ENCODE assay signal across 8 cellular contexts in the genomic region with DNA sequence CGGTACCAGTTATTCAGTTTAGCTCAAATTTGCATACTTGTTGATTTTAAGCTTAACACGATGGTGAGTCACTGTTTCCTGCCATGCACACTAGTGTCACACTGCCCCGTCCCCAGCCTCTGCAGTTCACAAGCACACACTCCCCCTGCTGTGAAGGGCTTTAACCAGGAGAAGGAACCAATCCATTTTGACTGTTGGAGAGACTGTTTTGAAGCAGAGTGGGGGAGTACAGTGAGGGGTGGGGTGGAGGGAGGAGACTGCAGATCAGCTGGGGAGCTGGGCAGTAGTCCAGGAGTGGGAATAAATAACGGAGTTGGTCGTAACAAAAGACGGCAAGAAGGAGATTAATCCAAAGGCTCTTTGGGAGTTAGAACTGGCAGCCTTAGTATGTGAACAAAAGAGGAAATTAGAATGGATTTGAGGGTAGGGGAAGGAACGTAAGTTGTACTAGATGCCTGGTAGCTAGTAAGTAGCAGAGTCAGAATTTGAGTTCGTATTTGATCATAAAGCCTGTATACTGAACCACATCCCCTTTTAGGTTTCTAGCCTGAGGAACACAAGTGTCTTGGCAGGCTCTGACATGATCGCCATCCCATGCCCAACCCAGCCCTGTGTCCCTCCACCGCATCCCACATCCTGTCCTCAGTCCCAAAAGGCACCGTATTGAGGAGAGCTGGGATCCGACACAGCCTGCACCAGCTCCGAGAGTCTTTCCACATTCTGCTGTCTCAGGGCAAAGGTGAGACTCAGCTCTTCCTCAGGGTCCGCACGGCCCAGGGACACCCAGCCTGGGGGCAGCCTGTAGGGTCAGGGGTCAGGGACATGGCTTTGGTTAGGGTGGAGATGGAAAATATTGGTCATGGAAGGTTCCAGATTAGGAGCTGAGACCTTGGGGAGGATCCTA. TPM values are rescaled to one million over a fixed set of nuclear protein-coding genes. Genes with fewer than 3 reads are reported as not detected.
DNase-seq lines count a peak whose midpoint lies in the region; ATAC-seq and TF ChIP-seq lines count a peak whose summit lies in the region.

No MANE protein-coding gene starts in this region.

- DNase-seq in A673 (ENCODE audit: low spot score) = peak; percentile 93
- no peak for DNase-seq in Panc1 (ENCODE audit: low read depth, low spot score)
- DNase-seq in activated naive CD4-positive, alpha-beta T cell treated with Interleukin-2 at 50 U/mL for 16 hours = peak; percentile 70
- peak; percentile 24 for DNase-seq in glomerular visceral epithelial cell (ENCODE audit: extremely low spot score)
- DNase-seq in posterior cingulate gyrus = peak in 7 of 10 donors; percentile 45 to 89 (median 50)
- no peak for DNase-seq in GM13977 (ENCODE audit: low spot score)

- peaks cover 10% of the 10 kb centered on the region for H3K4me1 ChIP-seq in A673 (ENCODE audit: insufficient read depth, low read length, poor library complexity, severe bottlenecking)
- H3K4me1 ChIP-seq in Panc1 (ENCODE audit: control insufficient read depth, insufficient read depth, low read length) = peaks cover 13% of the 10 kb centered on the region

- BruUV-seq in A673 (replicated peaks; lab: Mats Ljungman, UMichigan) (no TSS peak), Panc1 (replicated peaks; lab: Mats Ljungman, UMichigan) (no TSS peak)

- H3K36me3 ChIP-seq in A673 (ENCODE audit: insufficient read depth, low read length, poor library complexity, severe bottlenecking) = no peaks in the 10 kb centered on the region
- no peaks in the 10 kb centered on the region for H3K36me3 ChIP-seq in Panc1 (ENCODE audit: control insufficient read depth, insufficient read depth, low read length)

- H3K9me3 ChIP-seq in A673 (ENCODE audit: low read depth, low read length, poor library complexity, severe bottlenecking) (no peaks in the 10 kb centered on the region), Panc1 (ENCODE audit: control insufficient read depth, insufficient read depth, low read depth, low read length) (no peaks in the 10 kb centered on the region)

- H3K27me3 ChIP-seq in A673 (replicated peaks; ENCODE audit: insufficient read depth, low read depth, low read length, poor library complexity) (no peaks in the 10 kb centered on the region), Panc1 (ENCODE audit: control insufficient read depth, insufficient read depth, low read length) (no peaks in the 10 kb centered on the region)

- H3K4me3 ChIP-seq in A673 (ENCODE audit: low read depth, low read length, poor library complexity, severe bottlenecking) (peak overlapping the region; percentile 65), Panc1 (ENCODE audit: low read depth in 2 of 2, low read length in 2 of 2) (peak overlapping the region; percentile 82 to 100)

- H3K27ac ChIP-seq in A673 (ENCODE audit: low read depth, low read length, poor library complexity, severe bottlenecking) = peak overlapping the region; percentile 51
- peak overlapping the region; percentile 98 for H3K27ac ChIP-seq in Panc1 (ENCODE audit: low read length)

- ATAC-seq in GM21528 (IDR thresholded peaks at IDR 0.05; ENCODE audit: low FRiP score, unreplicated experiment) (peak; percentile 18), Panc1 (peak; percentile 24), HG03378 (IDR thresholded peaks at IDR 0.05; ENCODE audit: unreplicated experiment) (no peak)

- POLR2A ChIA-PET in A673 (lab: Charles Lee; ENCODE audit: low non-redundant PET) (no interaction called here), Panc1 (lab: Charles Lee) (no interaction called here)

- in situ Hi-C loops in Panc1 (cut with HindIII; ENCODE audit: low pct_unique_long_range_greater_than_20kb, low sequenced_read_pairs) = no loop called here
- in situ Hi-C loops in GM13977 (cut with MboI; ENCODE audit: low pct_unique_long_range_greater_than_20kb, low sequenced_read_pairs, unreplicated experiment) = no loop called here

- no peak for TF ChIP-seq CTCF in A673 (conservative IDR thresholded peaks at IDR 0.05; ENCODE audit: low read depth, low read length)
- no peak for TF ChIP-seq CTCF in Panc1 (IDR thresholded peaks at IDR 0.05)
- no peak for TF ChIP-seq CTCF in GM13977 (IDR thresholded peaks at IDR 0.05; ENCODE audit: extremely low read depth, insufficient read depth, missing control alignments)

- intact Hi-C loops in A673 (cut with micrococcal nuclease; ENCODE audit: unreplicated experiment) (loop anchor here (2.0 to 10.0 kb wide), 3 partner anchors 64 to 234 kb away; partner anchors contain the start of gene MRPL17), Panc1 (cut with micrococcal nuclease; ENCODE audit: unreplicated experiment) (no loop called here), posterior cingulate gyrus (cut with DNase I) (loop anchor here (1.0 to 5.0 kb wide), 2 partner anchors 65 to 86 kb away; partner anchors contain the start of gene MRPL17)

- CTCF ChIA-PET in A673 (lab: Charles Lee) = no interaction called here
- CTCF ChIA-PET in Panc1 (lab: Charles Lee) = interaction anchor here (0.6 to 1.5 kb wide), 4 partner anchors 65 to 239 kb away, joined by 5 to 6 read pairs (median 5); partner anchors contain the start of gene MRPL17

RNA-seq across cellular contexts. Expression of gene TPP1, which starts 0.9 kb away (rescaled TPM):
- total RNA-seq in A673 (2021) (42.2 and 53.0 TPM in 2 replicates), Panc1 (2021; ENCODE audit: unreplicated experiment) (200 TPM)
- polyA plus RNA-seq in Panc1 (2012; ENCODE audit: insufficient read length) = 200 TPM

RNA-seq across cellular contexts. Expression of gene TAF10, which starts 6.4 kb away (rescaled TPM):
- total RNA-seq in A673 (2021) (108 and 112 TPM in 2 replicates), Panc1 (2021; ENCODE audit: unreplicated experiment) (387 TPM)
- 549 TPM for polyA plus RNA-seq in Panc1 (2012; ENCODE audit: insufficient read length)

RNA-seq across cellular contexts. Expression of gene ILK, which starts 14.8 kb away (rescaled TPM):
- total RNA-seq in A673 (2021) (85.2 and 86.5 TPM in 2 replicates), Panc1 (2021; ENCODE audit: unreplicated experiment) (204 TPM)
- polyA plus RNA-seq in Panc1 (2012; ENCODE audit: insufficient read length) = 463 TPM

RNA-seq across cellular contexts. Expression of gene RRP8, which starts 15.0 kb away (rescaled TPM):
- total RNA-seq in A673 (2021) (19.1 and 21.6 TPM in 2 replicates), Panc1 (2021; ENCODE audit: unreplicated experiment) (23.1 TPM)
- polyA plus RNA-seq in Panc1 (2012; ENCODE audit: insufficient read length) = 15.3 TPM

RNA-seq across cellular contexts. Expression of gene DCHS1, which starts 37.2 kb away (rescaled TPM):
- total RNA-seq in A673 (2021) (17.6 and 20.1 TPM in 2 replicates), Panc1 (2021; ENCODE audit: unreplicated experiment) (2.2 TPM)
- 2.8 TPM for polyA plus RNA-seq in Panc1 (2012; ENCODE audit: insufficient read length)

Comparison
In these comparisons a context has a peak if more than half of its experiments do, and no peak if none do; other contexts are left out.
1. DNase-seq: peak in A673 (single experiment), activated naive CD4-positive, alpha-beta T cell treated with Interleukin-2 at 50 U/mL for 16 hours (single experiment), glomerular visceral epithelial cell (single experiment) and posterior cingulate gyrus (7 of 10); none in Panc1 (single experiment) and GM13977 (single experiment).